Comparison of ENCODE assay signal across 28 cellular contexts in the genomic region with DNA sequence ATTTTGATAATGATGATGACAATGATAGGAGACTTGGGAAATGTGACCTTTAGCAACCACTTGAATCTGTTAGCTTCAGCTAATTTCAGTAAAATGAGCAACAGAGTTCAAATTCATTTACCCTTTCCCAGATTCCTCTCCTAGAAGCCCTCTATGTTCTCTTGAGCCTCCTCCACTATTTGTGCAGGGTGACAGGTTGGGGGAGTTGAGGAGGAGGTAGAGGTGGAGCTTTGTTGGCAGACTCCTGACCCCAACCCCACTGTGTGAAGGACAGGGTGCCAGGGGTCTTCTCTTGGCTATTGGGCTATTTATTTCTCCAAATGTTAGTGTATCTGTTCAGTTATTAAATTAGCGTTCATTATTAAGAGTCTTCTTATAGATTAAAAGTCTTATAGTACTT.
"Had no signal": no experiment of that assay in that cellular context is flagged by ENCODE, and none has a peak within 500 bp of the region (broad histone marks: within the 10 kb centered on the region; RNA-seq: fewer than 3 reads in every experiment).

No MANE protein-coding gene starts in this region.

- FAIRE-seq: urothelium cell line had no signal

- H3K27me3 Mint-ChIP-seq: stimulated activated memory B cell treated with anti-CD40 and anti-IgM and Interleukin-4, amounts not matched to agents 10 μg/mL and 1 μg/mL and 100 μg/mL, for 72 hours; stimulated activated naive B cell treated with anti-CD40 and anti-IgM and Interleukin-4, amounts not matched to agents 10 μg/mL and 1 μg/mL and 100 μg/mL, for 72 hours; stimulated activated naive CD8-positive, alpha-beta T cell treated with anti-CD3 and anti-CD28 coated beads, Interleukin-15, amount 100 ng/mL, for 72 hours; stimulated activated naive CD8-positive, alpha-beta T cell treated with anti-CD3 and anti-CD28 coated beads, Interleukin-15, Interleukin-2, amounts not matched to agents 100 ng/mL and 50 ng/mL, for 24 hours; type B pancreatic cell had no signal

- H3K4me1 Mint-ChIP-seq: stimulated activated effector memory CD8-positive, alpha-beta T cell treated with anti-CD3 and anti-CD28 coated beads, Interleukin-12 subunit alpha, Interleukin-12 subunit beta, amount 100 ng/mL, for 72 hours; stimulated activated memory B cell treated with anti-CD40 and anti-IgM and Interleukin-4, amounts not matched to agents 10 μg/mL and 1 μg/mL and 100 μg/mL, for 72 hours; stimulated activated naive B cell treated with anti-CD40 and anti-IgM and Interleukin-4, amounts not matched to agents 10 μg/mL and 1 μg/mL and 100 μg/mL, for 72 hours; stimulated activated naive CD8-positive, alpha-beta T cell treated with anti-CD3 and anti-CD28 coated beads, Interleukin-15, amount 100 ng/mL, for 72 hours had no signal

- H3K36me3 Mint-ChIP-seq: stimulated activated effector memory CD8-positive, alpha-beta T cell treated with anti-CD3 and anti-CD28 coated beads, Interleukin-12 subunit alpha, Interleukin-12 subunit beta, amount 100 ng/mL, for 72 hours; stimulated activated memory B cell treated with anti-CD40 and anti-IgM and Interleukin-4, amounts not matched to agents 10 μg/mL and 1 μg/mL and 100 μg/mL, for 72 hours; stimulated activated naive B cell treated with anti-CD40 and anti-IgM and Interleukin-4, amounts not matched to agents 10 μg/mL and 1 μg/mL and 100 μg/mL, for 72 hours had no signal

- H3K9me3 Mint-ChIP-seq: stimulated activated memory B cell treated with anti-CD40 and anti-IgM and Interleukin-4, amounts not matched to agents 10 μg/mL and 1 μg/mL and 100 μg/mL, for 72 hours; stimulated activated naive CD8-positive, alpha-beta T cell treated with anti-CD3 and anti-CD28 coated beads, Interleukin-15, amount 100 ng/mL, for 72 hours had no signal

- H3K27ac ChIP-seq: stomach, suprapubic skin, testis, thoracic aorta, thyroid gland, tibial artery, tibial nerve, transverse colon, upper lobe of left lung, upper lobe of right lung, uterus, vagina had no signal

- H3K27ac Mint-ChIP-seq: stimulated activated effector memory CD8-positive, alpha-beta T cell treated with anti-CD3 and anti-CD28 coated beads, Interleukin-12 subunit alpha, Interleukin-12 subunit beta, amount 100 ng/mL, for 72 hours; stimulated activated memory B cell treated with anti-CD40 and anti-IgM and Interleukin-4, amounts not matched to agents 10 μg/mL and 1 μg/mL and 100 μg/mL, for 72 hours; stimulated activated naive B cell treated with anti-CD40 and anti-IgM and Interleukin-4, amounts not matched to agents 10 μg/mL and 1 μg/mL and 100 μg/mL, for 72 hours; stimulated activated naive CD8-positive, alpha-beta T cell treated with anti-CD3 and anti-CD28 coated beads, Interleukin-15, amount 100 ng/mL, for 72 hours; stimulated activated naive CD8-positive, alpha-beta T cell treated with anti-CD3 and anti-CD28 coated beads, Interleukin-15, Interleukin-2, amounts not matched to agents 100 ng/mL and 50 ng/mL, for 24 hours; type B pancreatic cell had no signal

- DNase-seq: stimulated activated CD4-positive, alpha-beta T cell treated with anti-CD3 and anti-CD28 coated beads, Interleukin-4, amount 100 ng/mL, for 1 hour; stimulated activated CD4-positive, alpha-beta T cell treated with anti-CD3 and anti-CD28 coated beads, Interleukin-4, amount 100 ng/mL, for 24 hours; stimulated activated CD4-positive, alpha-beta T cell treated with anti-CD3 and anti-CD28 coated beads, Interleukin-4, amount 100 ng/mL, for 4 hours; stimulated activated CD8-positive, alpha-beta memory T cell treated with anti-CD3 and anti-CD28 coated beads, Interleukin-4, amount 100 ng/mL, for 48 hours; stimulated activated naive B cell treated with anti-CD40 and anti-IgM and Interleukin-4, amounts not matched to agents 10 μg/mL and 1 μg/mL and 100 μg/mL, for 72 hours; stimulated activated naive CD4-positive, alpha-beta T cell; stimulated activated naive CD4-positive, alpha-beta T cell treated with Interleukin-2 at 50 U/mL for 16 hours; stimulated activated naive CD8-positive, alpha-beta T cell treated with anti-CD3 and anti-CD28 coated beads, Interleukin-15, amount 100 ng/mL, for 72 hours; stimulated activated naive CD8-positive, alpha-beta T cell treated with anti-CD3 and anti-CD28 coated beads, Interleukin-15, Interleukin-2, amounts not matched to agents 100 U/mL and 50 U/mL, for 24 hours; stomach; substantia nigra; testis; thyroid gland; tibial artery; transverse colon; trophoblast cell; upper lobe of left lung; upper lobe of right lung; uterus had no signal

- H3K4me3 Mint-ChIP-seq: stimulated activated effector memory CD8-positive, alpha-beta T cell treated with anti-CD3 and anti-CD28 coated beads, Interleukin-12 subunit alpha, Interleukin-12 subunit beta, amount 100 ng/mL, for 72 hours; stimulated activated memory B cell treated with anti-CD40 and anti-IgM and Interleukin-4, amounts not matched to agents 10 μg/mL and 1 μg/mL and 100 μg/mL, for 72 hours; stimulated activated naive B cell treated with anti-CD40 and anti-IgM and Interleukin-4, amounts not matched to agents 10 μg/mL and 1 μg/mL and 100 μg/mL, for 72 hours; stimulated activated naive CD8-positive, alpha-beta T cell treated with anti-CD3 and anti-CD28 coated beads, Interleukin-15, amount 100 ng/mL, for 72 hours; stimulated activated naive CD8-positive, alpha-beta T cell treated with anti-CD3 and anti-CD28 coated beads, Interleukin-15, Interleukin-2, amounts not matched to agents 100 ng/mL and 50 ng/mL, for 24 hours; type B pancreatic cell had no signal

- ATAC-seq: stimulated activated effector memory CD8-positive, alpha-beta T cell treated with anti-CD3 and anti-CD28 coated beads, Interleukin-12 subunit alpha, Interleukin-12 subunit beta, amount 100 ng/mL, for 72 hours; stimulated activated memory B cell treated with anti-CD40 and anti-IgM and Interleukin-4, amounts not matched to agents 10 μg/mL and 1 μg/mL and 100 μg/mL, for 72 hours; stimulated activated naive B cell treated with anti-CD40 and anti-IgM and Interleukin-4, amounts not matched to agents 10 μg/mL and 1 μg/mL and 100 μg/mL, for 72 hours; stimulated activated naive CD8-positive, alpha-beta T cell treated with anti-CD3 and anti-CD28 coated beads, Interleukin-15, amount 100 ng/mL, for 72 hours; stimulated activated naive CD8-positive, alpha-beta T cell treated with anti-CD3 and anti-CD28 coated beads, Interleukin-15, Interleukin-2, amounts not matched to agents 100 U/mL and 50 U/mL, for 24 hours; upper lobe of right lung had no signal
